28 cellular contexts compared by ENCODE assay signal in genomic region chr1:46575300-46575699, GRCh38. TPM values are rescaled to one million over a fixed set of nuclear protein-coding genes. Genes with fewer than 3 reads are reported as not detected.
A peak's percentile ranks its signal among the peaks of the same experiment; 100 is the strongest.
DNase-seq lines count a peak whose midpoint lies in the region; TF ChIP-seq lines count a peak whose summit lies in the region.
"Had no signal": no experiment of that assay in that cellular context is flagged by ENCODE, and none has a peak within 500 bp of the region (broad histone marks: within the 10 kb centered on the region; RNA-seq: fewer than 3 reads in every experiment).

No MANE protein-coding gene starts in this region.

- peak overlapping the region; percentile 53 for H3K27ac ChIP-seq in HUES48 (ENCODE audit: low read depth, low read length)
- H3K27ac ChIP-seq: C4-2B, colonic mucosa, esophagus squamous epithelium, uterus had no signal

- no peak overlapping the region for H3K4me3 Mint-ChIP-seq in progenitor cell of endocrine pancreas (ENCODE audit: low read depth)
- H3K4me3 Mint-ChIP-seq: activated CD8-positive, alpha-beta memory T cell treated with anti-CD3 and anti-CD28 coated beads, Interleukin-2, amount 10 ng/mL, durations not matched to agents 7 days and 5 days; activated naive CD4-positive, alpha-beta T cell treated with anti-CD3 and anti-CD28 coated beads, Interleukin-2, amount 10 ng/mL, durations not matched to agents 7 days and 5 days; activated T-cell treated with anti-CD3 and anti-CD28 coated beads, Interleukin-2, amount 50 U/mL, for 72 hours; naive B cell; stimulated activated memory B cell treated with anti-CD40 and anti-IgM and Interleukin-4, amounts not matched to agents 10 μg/mL and 1 μg/mL and 100 μg/mL, for 72 hours had no signal

- no peak overlapping the region for H3K4me3 ChIP-seq in HUES48 (ENCODE audit: low read depth, low read length)
- H3K4me3 ChIP-seq: colonic mucosa, esophagus squamous epithelium, right atrium auricular region, uterus had no signal

- H3K36me3 ChIP-seq in HUES48 (ENCODE audit: control insufficient read depth, insufficient read depth, low read length): peaks cover 6% of the 10 kb centered on the region
- H3K36me3 ChIP-seq: uterus had no signal

- H3K27ac Mint-ChIP-seq in progenitor cell of endocrine pancreas: peak overlapping the region; percentile 51
- H3K27ac Mint-ChIP-seq: activated CD8-positive, alpha-beta memory T cell treated with anti-CD3 and anti-CD28 coated beads, Interleukin-2, amount 10 ng/mL, durations not matched to agents 7 days and 5 days; activated naive CD4-positive, alpha-beta T cell treated with anti-CD3 and anti-CD28 coated beads, Interleukin-2, amount 10 ng/mL, durations not matched to agents 7 days and 5 days; activated T-cell treated with anti-CD3 and anti-CD28 coated beads, Interleukin-2, amount 50 U/mL, for 72 hours; naive B cell; stimulated activated memory B cell treated with anti-CD40 and anti-IgM and Interleukin-4, amounts not matched to agents 10 μg/mL and 1 μg/mL and 100 μg/mL, for 72 hours had no signal

- no peak overlapping the region for H3K9ac ChIP-seq in HUES48 (ENCODE audit: low read depth, low read length)

- peaks cover 12% of the 10 kb centered on the region; the same call in 1 of the 2 replicates for H3K4me1 ChIP-seq in HUES48 (ENCODE audit: control insufficient read depth, insufficient read depth, low read length)
- H3K4me1 ChIP-seq: colonic mucosa, uterus had no signal

- H3K36me3 Mint-ChIP-seq in progenitor cell of endocrine pancreas (ENCODE audit: insufficient read depth): peaks cover 9% of the 10 kb centered on the region

- TF ChIP-seq CTCF in progenitor cell of endocrine pancreas (IDR thresholded peaks at IDR 0.05; ENCODE audit: unreplicated experiment): no peak

- DNase-seq in NCI-H2081 treated with DMSO at 0.1 percent for 48 hours (lab: John Stamatoyannopoulos, UW) (peak; percentile 65), cerebellar cortex (ENCODE audit: low spot score) (peak; percentile 66), progenitor cell of endocrine pancreas (ENCODE audit: low spot score, unreplicated experiment) (no peak), NCI-H446 (lab: John Stamatoyannopoulos, UW) (no peak), EL (no peak), SKM-1 (lab: John Stamatoyannopoulos, UW; ENCODE audit: unreplicated experiment) (no peak)
- DNase-seq: activated CD4-positive, alpha-beta T cell treated with anti-CD3 and anti-CD28 coated beads, Interleukin-2, amount 50 U/mL, for 1 hour; activated CD8-positive, alpha-beta memory T cell treated with anti-CD3 and anti-CD28 coated beads, Interleukin-2, amount 10 ng/mL, durations not matched to agents 7 days and 5 days; activated naive CD4-positive, alpha-beta T cell treated with anti-CD3 and anti-CD28 coated beads, Interleukin-2, amount 10 ng/mL, durations not matched to agents 7 days and 5 days; activated T-cell treated with anti-CD3 and anti-CD28 coated beads, Interleukin-2, amount 50 U/mL, for 72 hours; amniotic stem cell; colonic mucosa; effector memory CD4-positive, alpha-beta T cell; esophagus squamous epithelium; Karpas-422; left ventricle myocardium superior; naive B cell; NCI-H2029 treated with DMSO at 0.1 percent for 48 hours; NCI-H526 treated with DMSO at 0.1 percent for 48 hours; Right ventricle myocardium superior; stimulated activated CD4-positive, alpha-beta T cell treated with anti-CD3 and anti-CD28 coated beads, Interleukin-2, amount 100 ng/mL, for 48 hours; uterus had no signal

- H3K9me3 Mint-ChIP-seq in progenitor cell of endocrine pancreas (ENCODE audit: low read depth): no peaks in the 10 kb centered on the region
- H3K9me3 Mint-ChIP-seq: activated naive CD4-positive, alpha-beta T cell treated with anti-CD3 and anti-CD28 coated beads, Interleukin-2, amount 10 ng/mL, durations not matched to agents 7 days and 5 days; activated T-cell treated with anti-CD3 and anti-CD28 coated beads, Interleukin-2, amount 50 U/mL, for 72 hours; naive B cell; stimulated activated memory B cell treated with anti-CD40 and anti-IgM and Interleukin-4, amounts not matched to agents 10 μg/mL and 1 μg/mL and 100 μg/mL, for 72 hours had no signal

- H3K9me3 ChIP-seq in HUES48 (ENCODE audit: control insufficient read depth, insufficient read depth, low read length): no peaks in the 10 kb centered on the region
- H3K9me3 ChIP-seq: colonic mucosa, esophagus squamous epithelium, right atrium auricular region, uterus had no signal

- H3K27me3 Mint-ChIP-seq in progenitor cell of endocrine pancreas: no peaks in the 10 kb centered on the region
- H3K27me3 Mint-ChIP-seq: activated CD8-positive, alpha-beta memory T cell treated with anti-CD3 and anti-CD28 coated beads, Interleukin-2, amount 10 ng/mL, durations not matched to agents 7 days and 5 days; activated naive CD4-positive, alpha-beta T cell treated with anti-CD3 and anti-CD28 coated beads, Interleukin-2, amount 10 ng/mL, durations not matched to agents 7 days and 5 days; naive B cell; stimulated activated memory B cell treated with anti-CD40 and anti-IgM and Interleukin-4, amounts not matched to agents 10 μg/mL and 1 μg/mL and 100 μg/mL, for 72 hours had no signal

- H3K4me1 Mint-ChIP-seq in progenitor cell of endocrine pancreas (ENCODE audit: low read depth): peaks cover 13% of the 10 kb centered on the region
- H3K4me1 Mint-ChIP-seq: naive B cell; stimulated activated memory B cell treated with anti-CD40 and anti-IgM and Interleukin-4, amounts not matched to agents 10 μg/mL and 1 μg/mL and 100 μg/mL, for 72 hours had no signal

- no peaks in the 10 kb centered on the region for H3K27me3 ChIP-seq in HUES48 (ENCODE audit: control insufficient read depth, insufficient read depth, low read length)
- H3K27me3 ChIP-seq: colonic mucosa, esophagus squamous epithelium, right atrium auricular region, uterus had no signal

RNA-seq across cellular contexts. Expression of gene KNCN, which starts 23.9 kb away (rescaled TPM):
- total RNA-seq in progenitor cell of endocrine pancreas: not detected in 2 replicates
- total RNA-seq: activated CD8-positive, alpha-beta memory T cell treated with anti-CD3 and anti-CD28 coated beads, Interleukin-2, amount 10 ng/mL, durations not matched to agents 7 days and 5 days; activated T-cell treated with anti-CD3 and anti-CD28 coated beads, Interleukin-2, amount 50 U/mL, for 72 hours; colonic mucosa; esophagus squamous epithelium; left ventricle myocardium superior; osteoblast; right atrium auricular region; Right ventricle myocardium superior; temporal lobe; uterus had no signal

RNA-seq across cellular contexts. Expression of gene MKNK1, which starts 28.8 kb away (rescaled TPM):
- total RNA-seq in progenitor cell of endocrine pancreas: 29.3 and 31.9 TPM in 2 replicates

RNA-seq across cellular contexts. Expression of gene MOB3C, which starts 41.3 kb away (rescaled TPM):
- total RNA-seq in progenitor cell of endocrine pancreas: 5.5 and 5.6 TPM in 2 replicates

Comparison
In these comparisons a context has a peak if more than half of its experiments do, and no peak if none do; other contexts are left out.
1. DNase-seq: peak in NCI-H2081 treated with DMSO at 0.1 percent for 48 hours (single experiment) and cerebellar cortex (single experiment); none in progenitor cell of endocrine pancreas (single experiment), NCI-H446 (0 of 2), EL (single experiment) and SKM-1 (single experiment).